In the genomic region with DNA sequence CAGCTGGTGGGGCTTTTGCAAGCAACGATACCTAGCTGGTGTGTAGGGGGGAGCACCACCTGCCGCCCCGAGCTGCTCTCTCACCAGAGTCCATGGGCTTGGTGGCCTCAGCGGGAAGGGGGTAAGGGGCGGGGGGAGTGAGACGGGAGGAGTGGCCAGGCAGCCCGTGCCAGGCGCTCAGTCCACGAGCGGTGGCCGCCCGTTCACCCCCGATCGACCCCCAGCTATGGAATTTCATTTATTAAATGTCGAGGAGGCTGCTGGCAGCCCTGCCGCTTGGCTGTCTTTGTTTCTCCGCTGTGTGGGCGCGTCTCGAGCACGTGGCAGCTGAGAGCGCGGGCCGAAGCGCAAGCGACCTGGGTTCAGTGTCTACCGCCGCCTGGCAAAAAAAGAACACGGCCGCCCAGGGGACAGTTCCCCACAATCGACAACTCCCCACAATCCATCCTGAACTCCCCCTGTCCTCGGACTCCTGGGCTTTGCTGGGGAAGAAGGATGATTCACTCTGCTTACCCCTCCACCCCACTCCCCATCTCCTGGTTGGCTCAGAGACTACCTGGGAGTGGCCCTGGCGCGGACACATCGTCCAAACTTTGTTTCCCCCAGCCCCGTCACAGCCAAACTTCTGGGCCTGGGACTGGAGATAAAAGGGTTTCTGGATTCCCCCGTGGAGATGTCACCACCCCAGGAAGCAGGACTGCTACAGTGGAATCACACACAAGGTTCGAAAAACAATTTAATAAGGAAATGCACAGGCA, we compare ENCODE assay signal across 8 cellular contexts. TPM values are rescaled to one million over a fixed set of nuclear protein-coding genes. Genes with fewer than 3 reads are reported as not detected.
DNase-seq lines count a peak whose midpoint lies in the region; ATAC-seq and TF ChIP-seq lines count a peak whose summit lies in the region.

No MANE protein-coding gene starts in this region.

- DNase-seq in AG04449 (ENCODE audit: low read depth, low spot score), result no peak
- peak; percentile 63 for DNase-seq in GM20000 (ENCODE audit: low spot score)
- no peak for DNase-seq in astrocyte of the cerebellum (ENCODE audit: low read depth)
- DNase-seq in cerebellum (ENCODE audit: low spot score), result no peak

- H2AFZ ChIP-seq in OCI-LY3 (ENCODE audit: low read depth, low read length), result peak overlapping the region; percentile 87

- peaks cover 42% of the 10 kb centered on the region for H3K4me1 ChIP-seq in OCI-LY3 (ENCODE audit: low read length)
- H3K4me1 ChIP-seq in skeletal muscle tissue (ENCODE audit: control insufficient read depth in 3 of 3, insufficient read depth in 3 of 3, low read length in 3 of 3), result peaks cover 70 to 79% (median 73%) of the 10 kb centered on the region in 3 donors

- ATAC-seq in HG03565 (IDR thresholded peaks at IDR 0.05; ENCODE audit: unreplicated experiment), result no peak

- H3K36me3 ChIP-seq in OCI-LY3 (replicated peaks; ENCODE audit: low read depth, low read length) (no peaks in the 10 kb centered on the region), skeletal muscle tissue (ENCODE audit: control insufficient read depth in 3 of 3, insufficient read depth in 3 of 3, low read length in 3 of 3) (no peaks in the 10 kb centered on the region)

- peaks cover 65% of the 10 kb centered on the region for H3K79me2 ChIP-seq in OCI-LY3 (ENCODE audit: low read length)

- CTCF ChIA-PET in AG04449 (lab: Yijun Ruan, JAX), result interaction anchor here (0.7 to 5.0 kb wide), 18 partner anchors 9 to 502 kb away, joined by 3 to 103 read pairs (median 10); a partner anchor contains a TSS

- H3K9me3 ChIP-seq in OCI-LY3 (ENCODE audit: insufficient read depth, low read length), result no peaks in the 10 kb centered on the region
- H3K9me3 ChIP-seq in iPS-18c (ENCODE audit: control insufficient read depth, insufficient read depth, low read length), result no peaks in the 10 kb centered on the region
- no peaks in the 10 kb centered on the region for H3K9me3 ChIP-seq in skeletal muscle tissue (ENCODE audit: control insufficient read depth in 3 of 3, low read length in 3 of 3)

- H3K4me3 ChIP-seq in AG04449 (ENCODE audit: low read depth, low read length) (peak overlapping the region; percentile 59), OCI-LY3 (ENCODE audit: low read length) (peak overlapping the region; percentile 90), astrocyte of the cerebellum (ENCODE audit: low read depth, low read length) (peak overlapping the region; percentile 31), iPS-18c (ENCODE audit: insufficient read depth, low read depth, low read length) (peak overlapping the region; percentile 53), skeletal muscle tissue (ENCODE audit: low read length in 3 of 3) (peak overlapping the region; percentile 69 to 88 (median 81))

- POLR2A ChIA-PET in AG04449 (lab: Yijun Ruan, JAX), result interaction anchor here (0.5 to 1.0 kb wide), 2 partner anchors 22 to 297 kb away, joined by 3 read pairs; no protein-coding TSS in a partner anchor

- TF ChIP-seq CTCF in AG04449 (IDR thresholded peaks at IDR 0.05; ENCODE audit: insufficient read depth, low read length, missing control alignments), result no peak
- TF ChIP-seq CTCF in GM20000 (IDR thresholded peaks at IDR 0.05; ENCODE audit: extremely low read depth, missing control alignments), result no peak
- TF ChIP-seq CTCF in OCI-LY3 (IDR thresholded peaks at IDR 0.05; ENCODE audit: low read depth, low read length), result no peak
- no peak for TF ChIP-seq CTCF in astrocyte of the cerebellum (IDR thresholded peaks at IDR 0.05; ENCODE audit: low read depth, low read length, missing control alignments)

- H3K9ac ChIP-seq in OCI-LY3 (ENCODE audit: low read length), result peak overlapping the region; percentile 92
- peak overlapping the region in 2 of 3 donors; percentile 83 to 90 for H3K9ac ChIP-seq in skeletal muscle tissue (ENCODE audit: low read depth in 1 of 3, low read length in 3 of 3)

- peaks cover 18% of the 10 kb centered on the region for H4K20me1 ChIP-seq in OCI-LY3 (ENCODE audit: insufficient read depth, low read length)

- H3K27ac ChIP-seq in OCI-LY3 (ENCODE audit: low read length) (peak overlapping the region; percentile 75), skeletal muscle tissue (ENCODE audit: low read depth, low read length) (peak overlapping the region; percentile 77)

- H3K4me2 ChIP-seq in OCI-LY3 (ENCODE audit: low read length), result peak overlapping the region; percentile 98

- in situ Hi-C loops in astrocyte of the cerebellum (cut with HindIII; ENCODE audit: low sequenced_read_pairs), result no loop called here

- H3K27me3 ChIP-seq in OCI-LY3 (ENCODE audit: low read depth, low read length) (no peaks in the 10 kb centered on the region), skeletal muscle tissue (ENCODE audit: control insufficient read depth in 3 of 3, insufficient read depth in 3 of 3, low read length in 3 of 3) (no peaks in the 10 kb centered on the region)

RNA-seq across cellular contexts. Expression of a gene that starts 1.7 kb away (rescaled TPM):
- total RNA-seq in skeletal muscle tissue, result 11.0 TPM
- 35.7 TPM for total RNA-seq in cerebellum

RNA-seq across cellular contexts. Expression of a gene that starts 1.8 kb away (rescaled TPM):
- total RNA-seq in skeletal muscle tissue (9.4 TPM), cerebellum (28.6 TPM)

RNA-seq across cellular contexts. Expression of a gene that starts 22.7 kb away (rescaled TPM):
- 26.1 TPM for total RNA-seq in skeletal muscle tissue
- 11.7 TPM for total RNA-seq in cerebellum

RNA-seq across cellular contexts. Expression of a gene that starts 24.3 kb away (rescaled TPM):
- 5.2 TPM for total RNA-seq in skeletal muscle tissue
- total RNA-seq in cerebellum, result 1.8 TPM

RNA-seq across cellular contexts. Expression of a gene that starts 31.6 kb away (rescaled TPM):
- 43.3 TPM for total RNA-seq in skeletal muscle tissue
- 1.3 TPM for total RNA-seq in cerebellum

Comparison
In these comparisons a context has a peak if more than half of its experiments do, and no peak if none do; other contexts are left out.
1. H3K4me3 ChIP-seq: peak in every context shown above with its lines; median percentile 90 in OCI-LY3; 81 in skeletal muscle tissue; 59 in AG04449; 53 in iPS-18c; 31 in astrocyte of the cerebellum.